ENCODE assay signal across 25 cellular contexts in genomic region chrX:13551610-13552009, GRCh38. TPM values are rescaled to one million over a fixed set of nuclear protein-coding genes. Genes with fewer than 3 reads are reported as not detected.
A peak's percentile ranks its signal among the peaks of the same experiment; 100 is the strongest.
DNase-seq lines count a peak whose midpoint lies in the region; ATAC-seq, FAIRE-seq and TF ChIP-seq lines count a peak whose summit lies in the region.
"Had no signal": no experiment of that assay in that cellular context is flagged by ENCODE, and none has a peak within 500 bp of the region (broad histone marks: within the 10 kb centered on the region; RNA-seq: fewer than 3 reads in every experiment).

No MANE protein-coding gene starts in this region.

- no peaks in the 10 kb centered on the region for H3K9me1 ChIP-seq in K562 (ENCODE audit: control insufficient read depth, insufficient read depth, low read length)

- H2AFZ ChIP-seq in K562 (ENCODE audit: low read depth, low read length) = no peak overlapping the region

- intact Hi-C loops in K562 (cut with micrococcal nuclease) (no loop called here), Right ventricle myocardium inferior (cut with DNase I) (no loop called here)

- TF ChIP-seq EP300 in K562 (IDR thresholded peaks at IDR 0.05; ENCODE audit: low read length) = no peak

- TF ChIP-seq RAD21 in K562 (CRISPR knock-in tag; conservative IDR thresholded peaks at IDR 0.05 in 1 of 2, IDR thresholded peaks at IDR 0.05 in 1 of 2) = no peak

- H3K36me3 ChIP-seq in K562 (ENCODE audit: control insufficient read depth, insufficient read depth, low read length) = no peaks in the 10 kb centered on the region
- H3K36me3 ChIP-seq: BE2C, BLaER1 had no signal

- no peak for TF ChIP-seq CTCF in K562 (IDR thresholded peaks at IDR 0.05 in 2 of 3, conservative IDR thresholded peaks at IDR 0.05 in 1 of 3; ENCODE audit: insufficient read depth in 2 of 3, low read depth in 1 of 3, low read length in 3 of 3)

- no peak for TF ChIP-seq POLR2A in K562 (conservative IDR thresholded peaks at IDR 0.05)

- H3K4me2 ChIP-seq in K562 (ENCODE audit: insufficient read depth, low read length) = no peak overlapping the region
- H3K4me2 ChIP-seq: BLaER1 had no signal

- H3K9me3 ChIP-seq in K562 (replicated peaks; ENCODE audit: control insufficient read depth, insufficient read depth, low read depth, low read length) = no peaks in the 10 kb centered on the region
- H3K9me3 ChIP-seq: BE2C, BLaER1, Caco-2 had no signal

- DNase-seq in K562 (ENCODE audit: extremely low read depth in 1 of 4, low spot score in 3 of 4) (no peak), NK-92 (lab: John Stamatoyannopoulos, UW; ENCODE audit: unreplicated experiment) (no peak), amniotic stem cell (lab: John Stamatoyannopoulos, UW) (no peak), Right ventricle myocardium inferior (ENCODE audit: missing footprints) (no peak)
- DNase-seq: 8988T; ACHN; BE2C; C1 segment of cervical spinal cord; Caco-2; Calu3; CD4-positive, alpha-beta memory T cell; CD4-positive, CD25-positive, alpha-beta regulatory T cell; CD8-positive, alpha-beta memory T cell; DMS79 treated with DMSO at 0.1 percent for 48 hours; GF-D8 had no signal

- POLR2A ChIA-PET in K562 (lab: Yijun Ruan, JAX) = no interaction called here

- no peak overlapping the region for H3K27ac ChIP-seq in K562 (ENCODE audit: extremely low read depth, low read depth, low read length)
- H3K27ac ChIP-seq: BLaER1 had no signal

- no peaks in the 10 kb centered on the region for H3K27me3 ChIP-seq in K562 (ENCODE audit: control insufficient read depth in 2 of 2, insufficient read depth in 2 of 2, low read length in 2 of 2)
- H3K27me3 ChIP-seq: BE2C had no signal

- no peaks in the 10 kb centered on the region for H3K79me2 ChIP-seq in K562 (ENCODE audit: control insufficient read depth, insufficient read depth, low read length)

- no peaks in the 10 kb centered on the region for H4K20me1 ChIP-seq in K562 (replicated peaks; ENCODE audit: control insufficient read depth, insufficient read depth, low read length)
- H4K20me1 ChIP-seq: BLaER1 had no signal

- no peak for FAIRE-seq in K562 (lab: Jason Lieb, UNC)
- FAIRE-seq: A204.1, D721Med, G401.6, GM12892, GM18507 had no signal

- CTCF ChIA-PET in K562 (lab: Yijun Ruan, JAX; ENCODE audit: low intra/inter-chr PET ratio) = no interaction called here

- ATAC-seq in K562 (no peak), esophagus mucosa (peak; percentile 56), Right ventricle myocardium inferior (no peak)

- no TSS peak for BruUV-seq in K562 (replicated peaks; lab: Mats Ljungman, UMichigan)

- no peak overlapping the region for H3K9ac ChIP-seq in K562 (ENCODE audit: insufficient read depth in 1 of 2, low read depth in 2 of 2, low read length in 2 of 2)
- H3K9ac ChIP-seq: BLaER1 had no signal

- WGBS in K562 (ENCODE audit: insufficient coverage, low coverage, missing lambda C conversion rate) = 6% methylated on average over 3 of the region's 3 CpGs

- no peaks in the 10 kb centered on the region for H3K4me1 ChIP-seq in K562 (replicated peaks in 1 of 2; ENCODE audit: control insufficient read depth in 2 of 2, insufficient read depth in 2 of 2, low read length in 2 of 2)
- H3K4me1 ChIP-seq: BE2C, BLaER1 had no signal

- H3K4me3 ChIP-seq in K562 = no peak overlapping the region
- H3K4me3 ChIP-seq: BLaER1 had no signal

- in situ Hi-C loops in K562 (cut with MboI) = no loop called here

TF ChIP-seq in K562, 482 proteins besides CTCF, POLR2A, EP300 and RAD21:
- TF ChIP-seq ERF (CRISPR knock-in tag; IDR thresholded peaks at IDR 0.05) (no peak), ZBTB40 (IDR thresholded peaks at IDR 0.05) (peak; percentile 64), ZBTB40 (CRISPR knock-in tag; IDR thresholded peaks at IDR 0.05) (no peak)

RNA-seq across cellular contexts. Expression of gene EGFL6, which starts 17.8 kb away (rescaled TPM):
- total RNA-seq in K562 (2011; cell fraction: chromatin; rRNA removed; ENCODE audit: low replicate concordance) = not detected in 2 replicates
- not detected in 2 replicates for total RNA-seq in K562 (2011; cell fraction: nucleolus; rRNA removed)
- not detected in 2 replicates for total RNA-seq in K562 (2011; cell fraction: nucleoplasm; rRNA removed)
- total RNA-seq in K562 (2014; rRNA removed) (not detected in 2 replicates), K562 (2014; rRNA removed; fragmentation: Illumina TruSeq; extraction: Trizol) (not detected in 2 replicates), K562 (2015; rRNA removed; fragmentation: Illumina TruSeq; extraction: Trizol) (not detected in 2 replicates), K562 (2021) (not detected in 2 replicates), esophagus mucosa (4.4 TPM), Right ventricle myocardium inferior (not detected)
- polyA plus RNA-seq in K562 (2011; rRNA removed) (not detected in 2 replicates), K562 (2014; fragmentation: Illumina TruSeq; extraction: Trizol) (not detected in 2 replicates), K562 (2014; fragmentation: Nextera tagmentation; extraction: Ambion mirVana) (under 1 TPM in 1 of 2 experiments, not detected in 1; 0.01 TPM), K562 (2014; rRNA removed) (not detected in 2 replicates)
- not detected in 2 replicates for polyA plus RNA-seq in K562 (2011; cell fraction: cytosol; rRNA removed)
- not detected in 2 replicates for polyA plus RNA-seq in K562 (2011; cell fraction: nucleus; rRNA removed)
- 0.03 and 0.10 TPM in 2 replicates for polyA plus RNA-seq in K562 (2012)
- polyA minus RNA-seq in K562 (2011; rRNA and poly(A)+ RNA removed) = not detected in 2 replicates
- not detected in 2 replicates for polyA minus RNA-seq in K562 (2011; cell fraction: cytosol; rRNA and poly(A)+ RNA removed)
- not detected in 2 replicates for polyA minus RNA-seq in K562 (2011; cell fraction: nucleus; rRNA and poly(A)+ RNA removed)
- total RNA-seq: A673; Calu3; CD4-positive, alpha-beta memory T cell; CD4-positive, CD25-positive, alpha-beta regulatory T cell had no signal
- polyA plus RNA-seq: AG04450; CD14-positive monocyte; CD4-positive, alpha-beta memory T cell; CD8-positive, alpha-beta memory T cell had no signal
